1 cellular context compared by ENCODE assay signal in the genomic region with DNA sequence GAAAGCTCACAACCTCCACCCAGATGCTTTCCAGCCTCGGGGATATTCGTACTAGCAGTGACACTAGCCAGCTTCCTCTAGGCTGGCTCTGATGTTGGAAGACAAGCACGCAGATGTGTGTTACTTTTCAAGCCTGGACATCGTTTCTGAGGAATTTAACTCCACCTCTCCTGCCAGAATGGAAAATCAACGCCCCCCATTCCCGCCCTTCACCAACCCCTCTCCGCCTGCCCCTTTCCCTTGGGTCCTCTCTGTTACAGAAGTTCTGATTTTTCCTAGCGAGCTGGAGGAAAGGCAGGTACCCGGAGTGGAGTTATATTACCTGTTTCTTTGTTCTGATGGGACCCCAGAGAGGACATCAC.
TF ChIP-seq lines count a peak whose summit lies in the region.

No MANE protein-coding gene starts in this region.

TF ChIP-seq in A549, 52 proteins besides CTCF, POLR2A, EP300 and RAD21 (continued from another document):
- TF ChIP-seq, protein P1, sequence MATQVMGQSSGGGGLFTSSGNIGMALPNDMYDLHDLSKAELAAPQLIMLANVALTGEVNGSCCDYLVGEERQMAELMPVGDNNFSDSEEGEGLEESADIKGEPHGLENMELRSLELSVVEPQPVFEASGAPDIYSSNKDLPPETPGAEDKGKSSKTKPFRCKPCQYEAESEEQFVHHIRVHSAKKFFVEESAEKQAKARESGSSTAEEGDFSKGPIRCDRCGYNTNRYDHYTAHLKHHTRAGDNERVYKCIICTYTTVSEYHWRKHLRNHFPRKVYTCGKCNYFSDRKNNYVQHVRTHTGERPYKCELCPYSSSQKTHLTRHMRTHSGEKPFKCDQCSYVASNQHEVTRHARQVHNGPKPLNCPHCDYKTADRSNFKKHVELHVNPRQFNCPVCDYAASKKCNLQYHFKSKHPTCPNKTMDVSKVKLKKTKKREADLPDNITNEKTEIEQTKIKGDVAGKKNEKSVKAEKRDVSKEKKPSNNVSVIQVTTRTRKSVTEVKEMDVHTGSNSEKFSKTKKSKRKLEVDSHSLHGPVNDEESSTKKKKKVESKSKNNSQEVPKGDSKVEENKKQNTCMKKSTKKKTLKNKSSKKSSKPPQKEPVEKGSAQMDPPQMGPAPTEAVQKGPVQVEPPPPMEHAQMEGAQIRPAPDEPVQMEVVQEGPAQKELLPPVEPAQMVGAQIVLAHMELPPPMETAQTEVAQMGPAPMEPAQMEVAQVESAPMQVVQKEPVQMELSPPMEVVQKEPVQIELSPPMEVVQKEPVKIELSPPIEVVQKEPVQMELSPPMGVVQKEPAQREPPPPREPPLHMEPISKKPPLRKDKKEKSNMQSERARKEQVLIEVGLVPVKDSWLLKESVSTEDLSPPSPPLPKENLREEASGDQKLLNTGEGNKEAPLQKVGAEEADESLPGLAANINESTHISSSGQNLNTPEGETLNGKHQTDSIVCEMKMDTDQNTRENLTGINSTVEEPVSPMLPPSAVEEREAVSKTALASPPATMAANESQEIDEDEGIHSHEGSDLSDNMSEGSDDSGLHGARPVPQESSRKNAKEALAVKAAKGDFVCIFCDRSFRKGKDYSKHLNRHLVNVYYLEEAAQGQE (IDR thresholded peaks at IDR 0.05): no peak
- TF ChIP-seq RCOR1 (IDR thresholded peaks at IDR 0.05; ENCODE audit: low read depth, low read length) (no peak), SREBF2 (IDR thresholded peaks at IDR 0.05) (no peak), EHMT2 (IDR thresholded peaks at IDR 0.05; ENCODE audit: low read depth) (no peak)
